14 cellular contexts compared by ENCODE assay signal in the genomic region with DNA sequence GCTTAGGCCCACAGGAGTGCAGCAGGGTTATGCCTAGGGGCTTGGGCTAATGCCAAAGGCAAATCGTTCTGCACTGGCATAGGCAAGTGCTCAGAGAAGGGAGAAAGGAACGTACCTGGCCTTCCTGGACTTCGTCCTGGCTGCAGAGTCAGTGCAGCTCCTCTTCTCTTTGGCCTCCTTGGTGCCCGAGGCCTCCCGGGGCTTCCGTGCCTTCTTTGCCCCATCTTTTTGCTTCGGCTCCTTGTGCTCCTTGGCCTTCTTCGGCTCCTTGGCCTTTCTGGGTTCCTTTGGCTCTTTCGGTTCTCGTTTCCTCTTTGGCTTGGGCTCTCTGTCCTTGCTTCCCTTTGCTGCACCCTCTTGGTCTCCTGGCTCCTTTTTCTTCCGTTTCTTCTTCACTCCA.
"Had no signal": no experiment of that assay in that cellular context is flagged by ENCODE, and none has a peak within 500 bp of the region (broad histone marks: within the 10 kb centered on the region; RNA-seq: fewer than 3 reads in every experiment).

No MANE protein-coding gene starts in this region.

- DNase-seq: activated CD4-positive, alpha-beta T cell treated with anti-CD3 and anti-CD28 coated beads for 1 hour; activated CD4-positive, alpha-beta T cell treated with anti-CD3 and anti-CD28 coated beads, Interleukin-2, amount 50 U/mL, for 4 hours; activated effector memory CD4-positive, alpha-beta T cell treated with Interleukin-2 at 50 U/mL for 16 hours; activated naive CD8-positive, alpha-beta T cell treated with anti-CD3 and anti-CD28 coated beads for 36 hours; effector CD8-positive, alpha-beta T cell; islet precursor cell; midbrain; ovary; stimulated activated naive CD8-positive, alpha-beta T cell treated with anti-CD3 and anti-CD28 coated beads, Interleukin-15, Interleukin-2, amounts not matched to agents 100 U/mL and 50 U/mL, for 24 hours; trophoblast cell had no signal

- ATAC-seq: sciatic nerve; stimulated activated naive CD8-positive, alpha-beta T cell treated with anti-CD3 and anti-CD28 coated beads, Interleukin-15, Interleukin-2, amounts not matched to agents 100 U/mL and 50 U/mL, for 24 hours had no signal

- H3K27ac Mint-ChIP-seq: activated naive CD8-positive, alpha-beta T cell treated with anti-CD3 and anti-CD28 coated beads for 36 hours; brain had no signal

- H3K27ac ChIP-seq: hepatocyte, ovary had no signal

- H3K9me3 ChIP-seq: ovary had no signal

- H3K4me3 ChIP-seq: hepatocyte, lung, ovary had no signal

- H3K27me3 ChIP-seq: hepatocyte, ovary had no signal

- H2AFZ ChIP-seq: hepatocyte had no signal

- H3K4me3 Mint-ChIP-seq: activated naive CD8-positive, alpha-beta T cell treated with anti-CD3 and anti-CD28 coated beads for 36 hours; brain had no signal

- H3K36me3 ChIP-seq: ovary had no signal

- H3K27me3 Mint-ChIP-seq: activated naive CD8-positive, alpha-beta T cell treated with anti-CD3 and anti-CD28 coated beads for 36 hours; brain had no signal

- H3K4me2 ChIP-seq: hepatocyte had no signal
